9 cellular contexts compared by ENCODE assay signal in the genomic region with DNA sequence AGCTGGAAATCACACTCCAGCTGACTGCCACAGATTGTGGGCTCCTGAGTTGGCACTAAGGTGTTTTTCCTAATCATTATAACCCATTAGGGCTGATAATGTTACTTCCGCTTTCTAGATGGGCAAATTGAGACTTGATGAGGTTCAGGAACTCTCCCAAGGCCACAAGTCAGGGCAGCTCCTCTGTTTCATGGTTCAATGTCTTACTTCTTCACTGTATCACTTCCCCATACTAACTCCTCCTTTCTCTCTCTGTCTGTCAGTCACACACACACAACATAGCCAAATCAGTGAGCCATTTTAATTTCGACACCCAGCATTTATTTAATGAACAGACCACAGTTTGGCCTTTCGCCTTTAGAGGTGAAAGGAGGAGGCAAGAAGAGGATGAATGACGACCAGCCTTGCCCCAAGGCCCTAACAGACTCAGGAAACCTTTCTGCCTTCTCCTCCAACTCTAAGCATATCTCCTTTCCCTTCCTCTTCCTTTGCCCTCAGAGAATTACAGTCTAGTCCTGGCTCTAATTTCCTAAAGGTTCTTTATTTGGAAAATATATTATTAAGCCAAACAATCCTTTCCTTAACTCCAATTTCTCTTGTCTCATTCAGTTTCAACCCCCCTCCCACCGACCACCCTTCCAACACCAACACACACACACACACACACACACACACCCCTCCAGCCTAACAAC. TPM values are rescaled to one million over a fixed set of nuclear protein-coding genes. Genes with fewer than 3 reads are reported as not detected.
DNase-seq lines count a peak whose midpoint lies in the region; ATAC-seq and TF ChIP-seq lines count a peak whose summit lies in the region.
"Had no signal": no experiment of that assay in that cellular context is flagged by ENCODE, and none has a peak within 500 bp of the region (broad histone marks: within the 10 kb centered on the region; RNA-seq: fewer than 3 reads in every experiment).

No MANE protein-coding gene starts in this region.

- DNase-seq in stimulated activated naive CD8-positive, alpha-beta T cell treated with anti-CD3 and anti-CD28 coated beads, Interleukin-15, Interleukin-2, amounts not matched to agents 100 U/mL and 50 U/mL, for 24 hours = no peak
- DNase-seq in stimulated activated naive CD8-positive, alpha-beta T cell treated with anti-CD3 and anti-CD28 coated beads, Interleukin-15, amount 100 ng/mL, for 72 hours = no peak
- DNase-seq in SKM-1 (lab: John Stamatoyannopoulos, UW; ENCODE audit: unreplicated experiment) = peak; percentile 93
- no peak for DNase-seq in CD8-positive, alpha-beta T cell
- no peak for DNase-seq in activated CD8-positive, alpha-beta T cell treated with anti-CD3 and anti-CD28 coated beads, Interleukin-2, amount 10 ng/mL, durations not matched to agents 7 days and 5 days
- DNase-seq in omental fat pad (ENCODE audit: low spot score) = no peak
- DNase-seq in Peyer's patch = no peak
- DNase-seq: activated CD4-positive, alpha-beta T cell treated with anti-CD3 and anti-CD28 coated beads for 1 hour had no signal

- H3K27ac ChIP-seq in CD8-positive, alpha-beta T cell (ENCODE audit: low read depth, low read length) = no peak overlapping the region
- no peak overlapping the region for H3K27ac ChIP-seq in Peyer's patch

- H3K36me3 ChIP-seq in CD8-positive, alpha-beta T cell (ENCODE audit: insufficient read depth, low read length) = no peaks in the 10 kb centered on the region
- no peaks in the 10 kb centered on the region for H3K36me3 ChIP-seq in Peyer's patch

- H3K4me1 ChIP-seq in CD8-positive, alpha-beta T cell (ENCODE audit: insufficient read depth, low read length) = no peaks in the 10 kb centered on the region
- H3K4me1 ChIP-seq in Peyer's patch = peaks cover 0 to 6% (median 0%) of the 10 kb centered on the region in 4 donors

- no peaks in the 10 kb centered on the region for H3K27me3 Mint-ChIP-seq in stimulated activated naive CD8-positive, alpha-beta T cell treated with anti-CD3 and anti-CD28 coated beads, Interleukin-15, amount 100 ng/mL, for 72 hours
- H3K27me3 Mint-ChIP-seq in CD8-positive, alpha-beta T cell (ENCODE audit: low read depth) = no peaks in the 10 kb centered on the region
- H3K27me3 Mint-ChIP-seq in activated CD8-positive, alpha-beta T cell treated with anti-CD3 and anti-CD28 coated beads, Interleukin-2, amount 10 ng/mL, durations not matched to agents 7 days and 5 days (ENCODE audit: low read depth) = peaks cover 8% of the 10 kb centered on the region

- no peaks in the 10 kb centered on the region for H3K36me3 Mint-ChIP-seq in CD8-positive, alpha-beta T cell
- H3K36me3 Mint-ChIP-seq in activated CD8-positive, alpha-beta T cell treated with anti-CD3 and anti-CD28 coated beads, Interleukin-2, amount 10 ng/mL, durations not matched to agents 7 days and 5 days (ENCODE audit: low read depth) = no peaks in the 10 kb centered on the region

- peak; percentile 23 for ATAC-seq in stimulated activated naive CD8-positive, alpha-beta T cell treated with anti-CD3 and anti-CD28 coated beads, Interleukin-15, Interleukin-2, amounts not matched to agents 100 U/mL and 50 U/mL, for 24 hours
- ATAC-seq in stimulated activated naive CD8-positive, alpha-beta T cell treated with anti-CD3 and anti-CD28 coated beads, Interleukin-15, amount 100 ng/mL, for 72 hours = no peak
- ATAC-seq in HG03108 (IDR thresholded peaks at IDR 0.05; ENCODE audit: unreplicated experiment) = peak; percentile 97
- no peak for ATAC-seq in CD8-positive, alpha-beta T cell
- ATAC-seq in activated CD8-positive, alpha-beta T cell treated with anti-CD3 and anti-CD28 coated beads, Interleukin-2, amount 10 ng/mL, durations not matched to agents 7 days and 5 days = no peak
- ATAC-seq in omental fat pad (ENCODE audit: low FRiP score) = no peak

- H3K4me1 Mint-ChIP-seq in stimulated activated naive CD8-positive, alpha-beta T cell treated with anti-CD3 and anti-CD28 coated beads, Interleukin-15, amount 100 ng/mL, for 72 hours = peaks cover 4% of the 10 kb centered on the region
- H3K4me1 Mint-ChIP-seq in CD8-positive, alpha-beta T cell (ENCODE audit: low read depth) = no peaks in the 10 kb centered on the region
- H3K4me1 Mint-ChIP-seq in activated CD8-positive, alpha-beta T cell treated with anti-CD3 and anti-CD28 coated beads, Interleukin-2, amount 10 ng/mL, durations not matched to agents 7 days and 5 days (ENCODE audit: low read depth) = no peaks in the 10 kb centered on the region

- H3K4me3 ChIP-seq in CD8-positive, alpha-beta T cell (ENCODE audit: low read depth, low read length) = no peak overlapping the region
- H3K4me3 ChIP-seq in Peyer's patch = no peak overlapping the region

- H3K27ac Mint-ChIP-seq in stimulated activated naive CD8-positive, alpha-beta T cell treated with anti-CD3 and anti-CD28 coated beads, Interleukin-15, amount 100 ng/mL, for 72 hours = no peak overlapping the region
- H3K27ac Mint-ChIP-seq in CD8-positive, alpha-beta T cell = no peak overlapping the region
- H3K27ac Mint-ChIP-seq in activated CD8-positive, alpha-beta T cell treated with anti-CD3 and anti-CD28 coated beads, Interleukin-2, amount 10 ng/mL, durations not matched to agents 7 days and 5 days = no peak overlapping the region

- no peak for TF ChIP-seq POLR2A in Peyer's patch (IDR thresholded peaks at IDR 0.05)

- H3K4me3 Mint-ChIP-seq in stimulated activated naive CD8-positive, alpha-beta T cell treated with anti-CD3 and anti-CD28 coated beads, Interleukin-15, amount 100 ng/mL, for 72 hours = no peak overlapping the region
- H3K4me3 Mint-ChIP-seq in CD8-positive, alpha-beta T cell = no peak overlapping the region
- no peak overlapping the region for H3K4me3 Mint-ChIP-seq in activated CD8-positive, alpha-beta T cell treated with anti-CD3 and anti-CD28 coated beads, Interleukin-2, amount 10 ng/mL, durations not matched to agents 7 days and 5 days

- no peaks in the 10 kb centered on the region for H3K9me3 ChIP-seq in CD8-positive, alpha-beta T cell (ENCODE audit: low read length)
- H3K9me3 ChIP-seq in Peyer's patch = no peaks in the 10 kb centered on the region

- H3K27me3 ChIP-seq in CD8-positive, alpha-beta T cell (ENCODE audit: insufficient read depth, low read length) = no peaks in the 10 kb centered on the region
- H3K27me3 ChIP-seq in Peyer's patch = no peaks in the 10 kb centered on the region

- POLR2A ChIA-PET in CD8-positive, alpha-beta T cell (lab: Charles Lee) = no interaction called here
- POLR2A ChIA-PET in activated CD8-positive, alpha-beta T cell treated with anti-CD3 and anti-CD28 coated beads, Interleukin-2, amount 10 ng/mL, durations not matched to agents 7 days and 5 days (lab: Charles Lee) = no interaction called here

- intact Hi-C loops in CD8-positive, alpha-beta T cell (cut with DNase I, micrococcal nuclease) = no loop called here

- no peak for TF ChIP-seq CTCF in CD8-positive, alpha-beta T cell (IDR thresholded peaks at IDR 0.05)
- TF ChIP-seq CTCF in omental fat pad (IDR thresholded peaks at IDR 0.05) (no peak), Peyer's patch (IDR thresholded peaks at IDR 0.05) (no peak)

- H3K9me3 Mint-ChIP-seq in stimulated activated naive CD8-positive, alpha-beta T cell treated with anti-CD3 and anti-CD28 coated beads, Interleukin-15, amount 100 ng/mL, for 72 hours = no peaks in the 10 kb centered on the region
- no peaks in the 10 kb centered on the region for H3K9me3 Mint-ChIP-seq in CD8-positive, alpha-beta T cell
- no peaks in the 10 kb centered on the region for H3K9me3 Mint-ChIP-seq in activated CD8-positive, alpha-beta T cell treated with anti-CD3 and anti-CD28 coated beads, Interleukin-2, amount 10 ng/mL, durations not matched to agents 7 days and 5 days (ENCODE audit: insufficient read depth)

- CTCF ChIA-PET in CD8-positive, alpha-beta T cell (lab: Charles Lee) = no interaction called here
- CTCF ChIA-PET in activated CD8-positive, alpha-beta T cell treated with anti-CD3 and anti-CD28 coated beads, Interleukin-2, amount 10 ng/mL, durations not matched to agents 7 days and 5 days (lab: Charles Lee) = no interaction called here

RNA-seq across cellular contexts. Expression of a gene that starts 18.0 kb away (rescaled TPM):
- total RNA-seq in CD8-positive, alpha-beta T cell = 10 to 100 TPM; 61.2 to 61.7 TPM
- total RNA-seq in activated CD8-positive, alpha-beta T cell treated with anti-CD3 and anti-CD28 coated beads, Interleukin-2, amount 10 ng/mL, durations not matched to agents 7 days and 5 days = 10 to 100 TPM; 51.6 to 52.9 TPM
- total RNA-seq in omental fat pad (1 to 10 TPM; 3.0 to 9.0 (median 6.1) TPM), Peyer's patch (10 to 100 TPM in 1 of 4 donors, 1 to 10 TPM in 3; 3.3 to 14.0 (median 8.8) TPM)

Comparison
In these comparisons a context has a peak if more than half of its experiments do, and no peak if none do; other contexts are left out.
1. ATAC-seq: peak in stimulated activated naive CD8-positive, alpha-beta T cell treated with anti-CD3 and anti-CD28 coated beads, Interleukin-15, Interleukin-2, amounts not matched to agents 100 U/mL and 50 U/mL, for 24 hours (single experiment) and HG03108 (single experiment); none in stimulated activated naive CD8-positive, alpha-beta T cell treated with anti-CD3 and anti-CD28 coated beads, Interleukin-15, amount 100 ng/mL, for 72 hours (single experiment), CD8-positive, alpha-beta T cell (single experiment), activated CD8-positive, alpha-beta T cell treated with anti-CD3 and anti-CD28 coated beads, Interleukin-2, amount 10 ng/mL, durations not matched to agents 7 days and 5 days (single experiment) and omental fat pad (single experiment).